Comparison of ENCODE assay signal across 8 cellular contexts in the genomic region with DNA sequence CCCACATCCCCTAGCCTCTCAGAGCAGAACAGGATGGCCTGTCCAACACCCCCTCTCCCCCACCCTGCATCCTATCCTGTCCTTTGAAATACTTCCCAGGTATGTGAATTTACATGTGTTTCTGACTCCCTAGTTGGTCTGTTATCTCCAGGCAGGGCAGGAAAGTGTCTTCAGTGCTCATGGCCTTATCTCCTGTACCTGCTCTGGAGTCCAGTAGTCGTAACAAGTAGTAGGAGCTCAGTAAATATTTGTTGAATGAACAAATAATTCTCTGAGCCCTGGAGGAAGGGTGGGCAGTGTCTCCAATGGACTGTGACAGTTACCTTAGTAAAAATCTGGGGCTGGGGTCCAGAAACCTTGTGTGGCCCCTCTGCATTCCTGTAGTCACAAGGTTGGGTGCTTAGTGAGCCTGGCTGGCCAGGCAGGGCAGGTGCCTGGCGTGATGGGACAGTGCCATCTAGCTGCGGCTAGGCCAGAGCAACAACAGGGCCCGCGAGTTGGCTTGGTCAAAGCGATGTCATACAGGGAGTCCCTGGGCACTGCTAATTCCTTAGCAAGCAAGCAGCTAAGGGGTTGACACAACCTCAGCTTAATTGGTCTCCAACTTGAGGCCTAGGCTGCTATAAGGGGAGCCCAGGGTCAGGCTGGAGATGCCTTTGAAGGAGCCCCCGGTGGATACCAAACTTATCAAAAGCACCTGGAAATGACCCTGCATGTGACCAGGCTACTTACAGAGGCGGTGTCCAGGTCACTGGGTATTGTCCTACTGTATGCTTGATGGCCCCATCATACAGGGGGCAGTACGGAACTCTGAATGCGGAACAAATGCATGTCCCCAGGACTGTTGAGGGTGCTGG.
DNase-seq lines count a peak whose midpoint lies in the region; ATAC-seq lines count a peak whose summit lies in the region.

No MANE protein-coding gene starts in this region.

- no peak overlapping the region for H3K4me3 Mint-ChIP-seq in activated CD4-positive, alpha-beta T cell treated with anti-CD3 and anti-CD28 coated beads, Interleukin-2, amount 10 ng/mL, durations not matched to agents 7 days and 5 days
- no peak overlapping the region for H3K4me3 Mint-ChIP-seq in effector memory CD8-positive, alpha-beta T cell

- H3K9me3 Mint-ChIP-seq in activated CD4-positive, alpha-beta T cell treated with anti-CD3 and anti-CD28 coated beads, Interleukin-2, amount 10 ng/mL, durations not matched to agents 7 days and 5 days = no peaks in the 10 kb centered on the region
- H3K9me3 Mint-ChIP-seq in effector memory CD8-positive, alpha-beta T cell = no peaks in the 10 kb centered on the region

- H3K4me3 ChIP-seq in mesendoderm (ENCODE audit: low read length) = no peak overlapping the region

- CTCF ChIA-PET in activated CD4-positive, alpha-beta T cell treated with anti-CD3 and anti-CD28 coated beads, Interleukin-2, amount 10 ng/mL, durations not matched to agents 7 days and 5 days (lab: Charles Lee) = interaction anchor here (0.5 to 3.3 kb wide), 8 partner anchors 11 to 269 kb away, joined by 3 to 36 read pairs (median 4); partner anchors contain the start of genes LRIG2 and PPM1J

- no peak overlapping the region for H2BK5ac ChIP-seq in mesendoderm (ENCODE audit: low read length)

- H3K27me3 ChIP-seq in mesendoderm (ENCODE audit: insufficient read depth, low read length, poor library complexity) = no peaks in the 10 kb centered on the region

- H3K79me1 ChIP-seq in mesendoderm (ENCODE audit: low read length) = no peaks in the 10 kb centered on the region

- WGBS in mesendoderm (ENCODE audit: extremely low coverage, insufficient coverage, low lambda C conversion rate) = no CpG with 5 or more reads among the region's 10 CpGs

- ATAC-seq in HG03025 (IDR thresholded peaks at IDR 0.05; ENCODE audit: low FRiP score, unreplicated experiment) = peak; percentile 56
- peak; percentile 67 for ATAC-seq in effector memory CD8-positive, alpha-beta T cell (replicated peaks)

- no peak overlapping the region for H3K9ac ChIP-seq in mesendoderm (ENCODE audit: low read length)

- H3K4me2 ChIP-seq in mesendoderm (ENCODE audit: low read length) = no peak overlapping the region

- H2BK15ac ChIP-seq in mesendoderm (replicated peaks; ENCODE audit: low read depth) = no peak overlapping the region

- H3K27me3 Mint-ChIP-seq in activated CD4-positive, alpha-beta T cell treated with anti-CD3 and anti-CD28 coated beads, Interleukin-2, amount 10 ng/mL, durations not matched to agents 7 days and 5 days = peaks cover 7% of the 10 kb centered on the region
- H3K27me3 Mint-ChIP-seq in effector memory CD8-positive, alpha-beta T cell = peaks cover 6 to 32% of the 10 kb centered on the region in 2 donors

- no peak overlapping the region for H2AK5ac ChIP-seq in mesendoderm (ENCODE audit: low read length)

- no peak overlapping the region for H3K4ac ChIP-seq in mesendoderm (ENCODE audit: low read depth, low read length)

- H3K18ac ChIP-seq in mesendoderm (ENCODE audit: low read length) = no peak overlapping the region

- POLR2A ChIA-PET in activated CD4-positive, alpha-beta T cell treated with anti-CD3 and anti-CD28 coated beads, Interleukin-2, amount 10 ng/mL, durations not matched to agents 7 days and 5 days (lab: Charles Lee) = no interaction called here

- H2BK120ac ChIP-seq in mesendoderm (ENCODE audit: low read depth, low read length) = no peak overlapping the region

- H3K23ac ChIP-seq in mesendoderm (ENCODE audit: low read length) = no peak overlapping the region

- DNase-seq in NCI-H1436 (lab: John Stamatoyannopoulos, UW) (peak; percentile 55), NCI-H1436 treated with DMSO at 0.1 percent for 48 hours (lab: John Stamatoyannopoulos, UW) (no peak), NCI-H446 (lab: John Stamatoyannopoulos, UW) (peak; percentile 11 to 62), mesendoderm (peak; percentile 86)
- DNase-seq in activated CD4-positive, alpha-beta T cell treated with anti-CD3 and anti-CD28 coated beads, Interleukin-2, amount 10 ng/mL, durations not matched to agents 7 days and 5 days = peak; percentile 59
- DNase-seq in effector memory CD8-positive, alpha-beta T cell = peak; percentile 16 to 24 (median 19)
- DNase-seq in stimulated activated CD8-positive, alpha-beta memory T cell treated with anti-CD3 and anti-CD28 coated beads, Interleukin-7, amount 100 ng/mL, for 24 hours (ENCODE audit: low read depth) = peak; percentile 16

- no peak overlapping the region for H3K27ac ChIP-seq in mesendoderm (ENCODE audit: low read depth, low read length)

- H3K4me1 Mint-ChIP-seq in activated CD4-positive, alpha-beta T cell treated with anti-CD3 and anti-CD28 coated beads, Interleukin-2, amount 10 ng/mL, durations not matched to agents 7 days and 5 days = no peaks in the 10 kb centered on the region
- peaks cover 2 to 3% of the 10 kb centered on the region in 2 donors for H3K4me1 Mint-ChIP-seq in effector memory CD8-positive, alpha-beta T cell (ENCODE audit: low read depth in 2 of 2)

- H4K5ac ChIP-seq in mesendoderm (ENCODE audit: low read length) = no peak overlapping the region

- no peaks in the 10 kb centered on the region for H3K79me2 ChIP-seq in mesendoderm (ENCODE audit: control insufficient read depth, insufficient read depth, low read length)

- H3K36me3 Mint-ChIP-seq in activated CD4-positive, alpha-beta T cell treated with anti-CD3 and anti-CD28 coated beads, Interleukin-2, amount 10 ng/mL, durations not matched to agents 7 days and 5 days (ENCODE audit: low read depth) = no peaks in the 10 kb centered on the region
- no peaks in the 10 kb centered on the region for H3K36me3 Mint-ChIP-seq in effector memory CD8-positive, alpha-beta T cell (ENCODE audit: insufficient read depth)

- H3K56ac ChIP-seq in mesendoderm (ENCODE audit: low read length) = peak overlapping the region; percentile 22

- H3K36me3 ChIP-seq in mesendoderm (ENCODE audit: control insufficient read depth, insufficient read depth, low read length) = no peaks in the 10 kb centered on the region

- H3K27ac Mint-ChIP-seq in activated CD4-positive, alpha-beta T cell treated with anti-CD3 and anti-CD28 coated beads, Interleukin-2, amount 10 ng/mL, durations not matched to agents 7 days and 5 days = no peak overlapping the region
- peak overlapping the region in 1 of 2 donors; percentile 24 for H3K27ac Mint-ChIP-seq in effector memory CD8-positive, alpha-beta T cell

- H4K8ac ChIP-seq in mesendoderm (ENCODE audit: low read depth, low read length) = no peak overlapping the region

- peaks cover 3% of the 10 kb centered on the region for H3K4me1 ChIP-seq in mesendoderm (ENCODE audit: control insufficient read depth, low read depth, low read length)
